In the genomic region with DNA sequence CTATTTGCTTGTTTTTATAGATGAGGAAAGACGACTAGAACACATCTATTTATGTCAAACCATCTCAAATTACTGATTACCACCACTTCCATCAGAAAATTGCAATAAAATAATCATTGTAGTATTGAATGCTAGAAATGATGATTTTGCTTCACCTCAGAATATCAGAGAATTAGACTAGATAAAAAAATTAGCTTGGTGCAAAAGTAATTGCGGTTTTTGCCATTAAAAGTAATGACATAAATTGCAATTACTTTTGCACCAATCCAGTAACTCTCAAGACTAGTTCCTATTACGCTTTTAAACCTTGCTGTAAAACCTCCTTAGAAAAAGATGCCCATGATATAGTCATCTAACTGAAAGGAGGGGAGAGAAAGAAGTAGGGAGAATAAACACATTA, we compare ENCODE assay signal across 29 cellular contexts.
"Had no signal": no experiment of that assay in that cellular context is flagged by ENCODE, and none has a peak within 500 bp of the region (broad histone marks: within the 10 kb centered on the region; RNA-seq: fewer than 3 reads in every experiment).

No MANE protein-coding gene starts in this region.

- H3K27ac Mint-ChIP-seq: dendritic cell treated with granulocyte-macrophage colony-stimulating factor and Interleukin-4, amounts not matched to agents 40 ng/mL and 50 ng/mL, for 4 days; effector memory CD8-positive, alpha-beta T cell; endodermal cell had no signal

- H3K4me1 Mint-ChIP-seq: endodermal cell had no signal

- H3K9me3 ChIP-seq: colonic mucosa, esophagus muscularis mucosa, esophagus squamous epithelium, gastrocnemius medialis, gastroesophageal sphincter, heart left ventricle had no signal

- H3K36me3 ChIP-seq: colonic mucosa, esophagus muscularis mucosa, esophagus squamous epithelium, gastrocnemius medialis, gastroesophageal sphincter, heart left ventricle, heart right ventricle had no signal

- H3K9me3 Mint-ChIP-seq: endodermal cell had no signal

- H3K27ac ChIP-seq: colonic mucosa, coronary artery, dorsolateral prefrontal cortex, epithelial cell of prostate, esophagus muscularis mucosa, esophagus squamous epithelium, foreskin keratinocyte, gastrocnemius medialis, gastroesophageal sphincter, heart left ventricle, heart right ventricle had no signal

- H3K4me1 ChIP-seq: colonic mucosa, esophagus muscularis mucosa, esophagus squamous epithelium, foreskin keratinocyte, gastrocnemius medialis, gastroesophageal sphincter, heart left ventricle, heart right ventricle had no signal

- H3K27me3 ChIP-seq: colonic mucosa, dorsolateral prefrontal cortex, esophagus muscularis mucosa, esophagus squamous epithelium, foreskin keratinocyte, gastrocnemius medialis, gastroesophageal sphincter, heart left ventricle, heart right ventricle had no signal

- H3K27me3 Mint-ChIP-seq: dendritic cell treated with granulocyte-macrophage colony-stimulating factor and Interleukin-4, amounts not matched to agents 40 ng/mL and 50 ng/mL, for 4 days; effector memory CD8-positive, alpha-beta T cell had no signal

- FAIRE-seq: colon, endometrium, endothelial cell of umbilical vein, frontal cortex had no signal

- DNase-seq: colonic mucosa; cortex of kidney; dermis blood vessel endothelial cell; dorsolateral prefrontal cortex; effector CD4-positive, alpha-beta T cell; effector CD8-positive, alpha-beta T cell; effector memory CD4-positive, alpha-beta T cell; effector memory CD8-positive, alpha-beta T cell; endodermal cell; erythroblast; esophagus squamous epithelium; foreskin fibroblast; foreskin keratinocyte; foreskin melanocyte; gastrocnemius medialis; glutamatergic neuron; head of caudate nucleus; heart left ventricle; heart right ventricle had no signal

- H3K4me3 ChIP-seq: colonic mucosa, coronary artery, dorsolateral prefrontal cortex, esophagus muscularis mucosa, esophagus squamous epithelium, gastrocnemius medialis, gastroesophageal sphincter, heart left ventricle, heart right ventricle had no signal

- ATAC-seq: effector memory CD8-positive, alpha-beta T cell; esophagus mucosa; foreskin keratinocyte; gastrocnemius medialis; gastroesophageal sphincter; heart left ventricle; heart right ventricle had no signal

- H3K4me3 Mint-ChIP-seq: dendritic cell treated with granulocyte-macrophage colony-stimulating factor and Interleukin-4, amounts not matched to agents 40 ng/mL and 50 ng/mL, for 4 days; effector memory CD8-positive, alpha-beta T cell; endodermal cell had no signal
